ENCODE assay signal across 7 cellular contexts in the genomic region with DNA sequence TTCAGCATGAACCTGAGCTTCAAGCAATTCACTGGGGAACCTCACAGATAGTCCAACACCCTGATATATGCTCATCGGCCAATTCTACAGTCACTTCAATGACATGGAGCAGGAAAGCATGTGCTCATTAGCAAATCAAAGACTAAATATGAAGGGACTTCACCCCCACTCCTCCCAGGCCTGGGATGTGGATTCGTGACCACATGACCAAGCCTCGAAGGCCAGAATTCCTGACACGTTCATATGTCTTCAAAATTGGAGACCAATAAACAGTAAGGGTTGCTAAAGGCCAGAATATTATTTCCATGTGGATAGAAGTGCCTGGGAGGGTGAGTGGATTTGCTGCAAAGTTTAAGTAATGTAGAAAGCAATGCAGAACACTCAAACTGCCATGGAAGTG.
"Had no signal": no experiment of that assay in that cellular context is flagged by ENCODE, and none has a peak within 500 bp of the region (broad histone marks: within the 10 kb centered on the region; RNA-seq: fewer than 3 reads in every experiment).

No MANE protein-coding gene starts in this region.

- H3K9ac ChIP-seq: GM23248 had no signal

- H3K4me3 ChIP-seq: GM23248 had no signal

- DNase-seq: GM23248, H9, HCEC 1CT, KBM-7 had no signal

- FAIRE-seq: H1, H54 had no signal

- H2AFZ ChIP-seq: GM23248 had no signal

- H3K27ac ChIP-seq: GM23248, HL-60 had no signal
